Comparison of ENCODE assay signal across 29 cellular contexts in the genomic region with DNA sequence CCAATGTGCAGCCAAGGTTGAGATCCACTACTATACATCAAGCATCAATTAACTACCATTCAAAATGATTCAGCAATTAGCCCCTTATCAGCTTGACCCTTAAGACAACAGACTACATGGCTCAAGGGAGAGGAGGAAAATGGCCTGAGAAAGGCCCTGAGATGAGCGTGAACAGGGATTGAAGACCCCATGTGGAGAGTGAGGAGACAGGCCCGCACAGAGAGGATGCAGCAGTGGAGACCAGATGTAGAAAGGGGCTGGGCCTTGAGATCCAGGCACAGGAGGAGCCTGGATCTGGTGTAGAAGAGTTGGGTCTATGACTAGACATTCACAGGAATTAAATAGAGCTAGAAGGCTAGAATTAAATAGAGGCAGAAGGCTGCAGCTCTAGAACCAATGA.
"Had no signal": no experiment of that assay in that cellular context is flagged by ENCODE, and none has a peak within 500 bp of the region (broad histone marks: within the 10 kb centered on the region; RNA-seq: fewer than 3 reads in every experiment).

No MANE protein-coding gene starts in this region.

- H3K27me3 Mint-ChIP-seq: activated CD4-positive, alpha-beta T cell treated with anti-CD3 and anti-CD28 coated beads, Interleukin-2, amount 10 ng/mL, durations not matched to agents 7 days and 5 days; activated CD8-positive, alpha-beta T cell treated with anti-CD3 and anti-CD28 coated beads for 36 hours; activated T-helper 17 cell treated with anti-CD3 and anti-CD28 coated beads, Interleukin-2, amount 50 U/mL, for 72 hours; progenitor cell of endocrine pancreas; stimulated activated naive CD8-positive, alpha-beta T cell treated with anti-CD3 and anti-CD28 coated beads, Interleukin-15, Interleukin-2, amounts not matched to agents 100 ng/mL and 50 ng/mL, for 24 hours had no signal

- H3K36me3 ChIP-seq: brain microvascular endothelial cell, lower lobe of right lung, right lobe of liver, thoracic aorta had no signal

- H3K27me3 ChIP-seq: brain microvascular endothelial cell, esophagus muscularis mucosa, foreskin keratinocyte, heart left ventricle, right lobe of liver had no signal

- H3K36me3 Mint-ChIP-seq: natural killer cell; stimulated activated effector memory CD8-positive, alpha-beta T cell treated with anti-CD3 and anti-CD28 coated beads, Interleukin-12 subunit alpha, Interleukin-12 subunit beta, amount 100 ng/mL, for 72 hours had no signal

- ATAC-seq: activated CD8-positive, alpha-beta T cell treated with anti-CD3 and anti-CD28 coated beads for 36 hours; activated T-cell treated with anti-CD3 and anti-CD28 coated beads, Interleukin-2, amount 50 U/mL, for 4 hours; activated T-helper 17 cell treated with anti-CD3 and anti-CD28 coated beads, Interleukin-2, amount 50 U/mL, for 72 hours; foreskin keratinocyte; heart left ventricle; lower lobe of right lung; natural killer cell; right lobe of liver; stimulated activated effector memory CD8-positive, alpha-beta T cell treated with anti-CD3 and anti-CD28 coated beads, Interleukin-12 subunit alpha, Interleukin-12 subunit beta, amount 100 ng/mL, for 72 hours; T-helper 17 cell had no signal

- H3K9me3 Mint-ChIP-seq: activated CD8-positive, alpha-beta T cell treated with anti-CD3 and anti-CD28 coated beads for 36 hours; activated T-cell treated with anti-CD3 and anti-CD28 coated beads, Interleukin-2, amount 50 U/mL, for 4 hours; activated T-helper 17 cell treated with anti-CD3 and anti-CD28 coated beads, Interleukin-2, amount 50 U/mL, for 72 hours; natural killer cell; stimulated activated effector memory CD8-positive, alpha-beta T cell treated with anti-CD3 and anti-CD28 coated beads, Interleukin-12 subunit alpha, Interleukin-12 subunit beta, amount 100 ng/mL, for 72 hours; stimulated activated naive CD8-positive, alpha-beta T cell treated with anti-CD3 and anti-CD28 coated beads, Interleukin-15, Interleukin-2, amounts not matched to agents 100 ng/mL and 50 ng/mL, for 24 hours had no signal

- H3K9me3 ChIP-seq: esophagus muscularis mucosa, heart left ventricle, lower lobe of right lung, right lobe of liver, thoracic aorta had no signal

- H3K4me3 ChIP-seq: esophagus muscularis mucosa, heart left ventricle, lower lobe of right lung, right lobe of liver, thoracic aorta had no signal

- H3K27ac ChIP-seq: brain microvascular endothelial cell, esophagus muscularis mucosa, foreskin keratinocyte, heart left ventricle, lower lobe of right lung, right lobe of liver, thoracic aorta, WERI-Rb-1 had no signal

- H3K4me1 Mint-ChIP-seq: activated T-helper 17 cell treated with anti-CD3 and anti-CD28 coated beads, Interleukin-2, amount 50 U/mL, for 72 hours; natural killer cell; T-helper 17 cell had no signal

- DNase-seq: activated CD4-positive, alpha-beta T cell treated with anti-CD3 and anti-CD28 coated beads, Interleukin-2, amount 10 ng/mL, durations not matched to agents 7 days and 5 days; activated CD4-positive, CD25-positive, alpha-beta regulatory T cell treated with anti-CD3 and anti-CD28 coated beads, Interleukin-2, amount 50 U/mL, for 72 hours; activated CD8-positive, alpha-beta T cell treated with anti-CD3 and anti-CD28 coated beads for 36 hours; activated gamma-delta T cell treated with Interleukin-2 at 50 U/mL for 16 hours; activated naive CD4-positive, alpha-beta T cell treated with anti-CD3 and anti-CD28 coated beads, Interleukin-2, amount 50 U/mL, for 16 hours; activated T-cell treated with anti-CD3 and anti-CD28 coated beads, Interleukin-2, amount 50 U/mL, for 4 hours; anterior cingulate cortex; brain microvascular endothelial cell; cortex of kidney; foreskin keratinocyte; heart left ventricle; hypothalamus; lower lobe of right lung; mesenchymal stem cell; natural killer cell; right lobe of liver; stimulated activated CD4-positive, alpha-beta T cell treated with anti-CD3 and anti-CD28 coated beads, Interleukin-12 subunit alpha, Interleukin-12 subunit beta, amount 100 ng/mL, for 4 hours; stimulated activated CD4-positive, alpha-beta T cell treated with anti-CD3 and anti-CD28 coated beads, Interleukin-4, amount 100 ng/mL, for 1 hour; T-helper 17 cell; T1000; trophoblast cell; WERI-Rb-1 had no signal

- H3K27ac Mint-ChIP-seq: activated CD4-positive, alpha-beta T cell treated with anti-CD3 and anti-CD28 coated beads, Interleukin-2, amount 10 ng/mL, durations not matched to agents 7 days and 5 days; activated CD8-positive, alpha-beta T cell treated with anti-CD3 and anti-CD28 coated beads for 36 hours; activated T-helper 17 cell treated with anti-CD3 and anti-CD28 coated beads, Interleukin-2, amount 50 U/mL, for 72 hours; natural killer cell; progenitor cell of endocrine pancreas; stimulated activated effector memory CD8-positive, alpha-beta T cell treated with anti-CD3 and anti-CD28 coated beads, Interleukin-12 subunit alpha, Interleukin-12 subunit beta, amount 100 ng/mL, for 72 hours; stimulated activated naive CD8-positive, alpha-beta T cell treated with anti-CD3 and anti-CD28 coated beads, Interleukin-15, Interleukin-2, amounts not matched to agents 100 ng/mL and 50 ng/mL, for 24 hours; T-helper 17 cell had no signal

- H3K4me1 ChIP-seq: lower lobe of right lung, right lobe of liver had no signal

- FAIRE-seq: urothelium cell line had no signal

- H3K4me3 Mint-ChIP-seq: activated CD4-positive, alpha-beta T cell treated with anti-CD3 and anti-CD28 coated beads, Interleukin-2, amount 10 ng/mL, durations not matched to agents 7 days and 5 days; activated CD8-positive, alpha-beta T cell treated with anti-CD3 and anti-CD28 coated beads for 36 hours; activated T-cell treated with anti-CD3 and anti-CD28 coated beads, Interleukin-2, amount 50 U/mL, for 4 hours; activated T-helper 17 cell treated with anti-CD3 and anti-CD28 coated beads, Interleukin-2, amount 50 U/mL, for 72 hours; natural killer cell; stimulated activated effector memory CD8-positive, alpha-beta T cell treated with anti-CD3 and anti-CD28 coated beads, Interleukin-12 subunit alpha, Interleukin-12 subunit beta, amount 100 ng/mL, for 72 hours; stimulated activated naive CD8-positive, alpha-beta T cell treated with anti-CD3 and anti-CD28 coated beads, Interleukin-15, Interleukin-2, amounts not matched to agents 100 ng/mL and 50 ng/mL, for 24 hours; T-helper 17 cell had no signal
